In the genomic region with DNA sequence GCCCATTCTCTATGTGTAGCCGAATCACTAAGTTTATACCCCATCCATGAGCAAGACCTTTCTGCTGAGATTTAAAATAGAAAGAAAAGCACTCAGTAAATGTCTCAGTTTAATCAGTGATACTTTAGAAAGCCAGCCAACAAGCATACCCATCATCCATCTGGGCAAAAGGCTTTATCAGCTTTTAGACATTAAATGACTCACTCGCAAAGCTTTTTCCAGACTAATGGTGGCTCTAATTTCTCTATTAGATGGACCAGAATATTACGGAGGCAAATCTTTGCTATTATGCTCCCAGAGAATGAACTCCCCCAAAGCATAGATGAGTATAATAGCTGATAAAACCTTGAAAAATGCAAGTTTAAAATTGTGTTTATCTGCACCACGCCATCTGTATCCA, we compare ENCODE assay signal across 21 cellular contexts.
A peak's percentile ranks its signal among the peaks of the same experiment; 100 is the strongest.
DNase-seq lines count a peak whose midpoint lies in the region; ATAC-seq and TF ChIP-seq lines count a peak whose summit lies in the region.
"Had no signal": no experiment of that assay in that cellular context is flagged by ENCODE, and none has a peak within 500 bp of the region (broad histone marks: within the 10 kb centered on the region; RNA-seq: fewer than 3 reads in every experiment).

No MANE protein-coding gene starts in this region.

- H3K27ac Mint-ChIP-seq in glutamatergic neuron (ENCODE audit: unreplicated experiment), result peak overlapping the region; percentile 43
- H3K27ac Mint-ChIP-seq: B cell; CD4-positive, CD25-positive, alpha-beta regulatory T cell; H9; IgD-negative memory B cell had no signal

- TF ChIP-seq EP300 in SK-N-SH (IDR thresholded peaks at IDR 0.05; ENCODE audit: borderline replicate concordance in 1 of 2, low read depth in 1 of 2, low read length in 1 of 2) (no peak), sigmoid colon (IDR thresholded peaks at IDR 0.05) (no peak), gastroesophageal sphincter (IDR thresholded peaks at IDR 0.05) (no peak)

- CTCF ChIA-PET in SK-N-SH (lab: Yijun Ruan, JAX), result no interaction called here

- peak overlapping the region; percentile 95 for H2AFZ ChIP-seq in ACC112 (ENCODE audit: low read length, unreplicated experiment)
- H2AFZ ChIP-seq in MM.1S (ENCODE audit: low read length), result 0 out of 2 replicates have a peak overlapping the region, but pooled peaks have one; percentile 32
- H2AFZ ChIP-seq in SK-N-SH (ENCODE audit: low read depth), result peak overlapping the region; percentile 45; the same call in 1 of the 2 replicates

- no peaks in the 10 kb centered on the region for H3K9me3 Mint-ChIP-seq in glutamatergic neuron (ENCODE audit: unreplicated experiment)
- H3K9me3 Mint-ChIP-seq: H9 had no signal

- no peak for ATAC-seq in gastroesophageal sphincter
- ATAC-seq: A549, HepG2 had no signal

- H3K27me3 ChIP-seq in ACC112 (ENCODE audit: insufficient read depth, low read length), result no peaks in the 10 kb centered on the region
- H3K27me3 ChIP-seq in MM.1S (replicated peaks; ENCODE audit: insufficient read depth, low read length), result no peaks in the 10 kb centered on the region
- no peaks in the 10 kb centered on the region for H3K27me3 ChIP-seq in SK-N-SH (ENCODE audit: insufficient read depth)
- H3K27me3 ChIP-seq in sigmoid colon, result no peaks in the 10 kb centered on the region
- H3K27me3 ChIP-seq in gastroesophageal sphincter, result no peaks in the 10 kb centered on the region

- no peak overlapping the region for H3K9ac ChIP-seq in MM.1S (ENCODE audit: low read length)
- H3K9ac ChIP-seq in SK-N-SH, result no peak overlapping the region

- TF ChIP-seq RAD21 in SK-N-SH (IDR thresholded peaks at IDR 0.05; ENCODE audit: low read length), result no peak

- TF ChIP-seq CTCF in MM.1S (IDR thresholded peaks at IDR 0.05; ENCODE audit: low read length) (no peak), SK-N-SH (IDR thresholded peaks at IDR 0.05) (no peak), glutamatergic neuron (IDR thresholded peaks at IDR 0.05; ENCODE audit: partially characterized antibody, unreplicated experiment) (no peak), sigmoid colon (IDR thresholded peaks at IDR 0.05) (no peak), gastroesophageal sphincter (IDR thresholded peaks at IDR 0.05) (no peak)

- H3K4me1 Mint-ChIP-seq in glutamatergic neuron (ENCODE audit: low read depth, unreplicated experiment), result peaks cover 4% of the 10 kb centered on the region
- H3K4me1 Mint-ChIP-seq: B cell; CD4-positive, CD25-positive, alpha-beta regulatory T cell; CD8-positive, alpha-beta memory T cell; H9; IgD-negative memory B cell had no signal

- intact Hi-C loops in sigmoid colon (cut with DNase I), result no loop called here

- TF ChIP-seq POLR2A in sigmoid colon (IDR thresholded peaks at IDR 0.05) (no peak), gastroesophageal sphincter (IDR thresholded peaks at IDR 0.05) (no peak)

- POLR2A ChIA-PET in SK-N-SH (lab: Yijun Ruan, JAX), result no interaction called here

- H3K27ac ChIP-seq in ACC112 (ENCODE audit: low read depth, low read length), result no peak overlapping the region
- H3K27ac ChIP-seq in MM.1S (ENCODE audit: low read length), result no peak overlapping the region
- peak overlapping the region; percentile 17 to 86; a peak in 3 of 4 replicates for H3K27ac ChIP-seq in SK-N-SH (ENCODE audit: low read depth in 2 of 2, low read length in 1 of 2)
- H3K27ac ChIP-seq in sigmoid colon, result no peak overlapping the region
- no peak overlapping the region for H3K27ac ChIP-seq in gastroesophageal sphincter
- H3K27ac ChIP-seq: 22Rv1, A549 had no signal

- H3K9me3 ChIP-seq in MM.1S (replicated peaks; ENCODE audit: insufficient read depth, low read length) (no peaks in the 10 kb centered on the region), SK-N-SH (no peaks in the 10 kb centered on the region), sigmoid colon (no peaks in the 10 kb centered on the region), gastroesophageal sphincter (no peaks in the 10 kb centered on the region)
- H3K9me3 ChIP-seq: A549 had no signal

- no peak overlapping the region for H3K4me3 Mint-ChIP-seq in glutamatergic neuron (ENCODE audit: unreplicated experiment)
- H3K4me3 Mint-ChIP-seq: B cell; CD4-positive, CD25-positive, alpha-beta regulatory T cell; CD8-positive, alpha-beta memory T cell; H9; IgD-negative memory B cell had no signal

- H4K20me1 ChIP-seq in MM.1S (ENCODE audit: insufficient read depth, low read length), result no peaks in the 10 kb centered on the region
- H4K20me1 ChIP-seq in SK-N-SH (ENCODE audit: insufficient read depth), result no peaks in the 10 kb centered on the region

- H3K9me2 ChIP-seq in MM.1S (replicated peaks; ENCODE audit: insufficient read depth, low read length) (no peaks in the 10 kb centered on the region), SK-N-SH (no peaks in the 10 kb centered on the region)

- DNase-seq in MM.1S, result no peak
- peak; percentile 28 for DNase-seq in SK-N-SH
- no peak for DNase-seq in glutamatergic neuron
- no peak for DNase-seq in epidermal melanocyte (ENCODE audit: insufficient read length, low spot score)
- DNase-seq in sigmoid colon, result no peak
- no peak for DNase-seq in mesenteric fat pad (ENCODE audit: low spot score)
- DNase-seq: C1 segment of cervical spinal cord; CD4-positive, CD25-positive, alpha-beta regulatory T cell; CD8-positive, alpha-beta memory T cell; COR-L47; DMS 273 treated with DMSO at 0.1 percent for 48 hours; DMS53; GDM1; H9 had no signal

- H3K36me3 Mint-ChIP-seq in glutamatergic neuron (ENCODE audit: unreplicated experiment), result no peaks in the 10 kb centered on the region
- H3K36me3 Mint-ChIP-seq: CD4-positive, CD25-positive, alpha-beta regulatory T cell; CD8-positive, alpha-beta memory T cell had no signal

- H3K79me2 ChIP-seq in ACC112 (ENCODE audit: control insufficient read depth, insufficient read depth, low read length, unreplicated experiment) (no peaks in the 10 kb centered on the region), MM.1S (ENCODE audit: low read length) (no peaks in the 10 kb centered on the region), SK-N-SH (ENCODE audit: insufficient read depth) (no peaks in the 10 kb centered on the region)

- H3F3A ChIP-seq in MM.1S (ENCODE audit: insufficient read depth, low read length) (no peaks in the 10 kb centered on the region), SK-N-SH (replicated peaks; ENCODE audit: insufficient read depth) (no peaks in the 10 kb centered on the region)

- H3K4me1 ChIP-seq in ACC112 (ENCODE audit: control insufficient read depth, insufficient read depth, low read length, unreplicated experiment), result no peaks in the 10 kb centered on the region
- 0 out of 2 replicates have a peak, but pooled peaks cover 2% of the 10 kb centered on the region for H3K4me1 ChIP-seq in MM.1S (ENCODE audit: low read length)
- peaks cover 0 to 2% of the 10 kb centered on the region in 2 experiments; a peak in 2 of 4 replicates for H3K4me1 ChIP-seq in SK-N-SH (ENCODE audit: control insufficient read depth in 1 of 2, insufficient read depth in 2 of 2, low read depth in 1 of 2, low read length in 1 of 2)
- H3K4me1 ChIP-seq in sigmoid colon, result no peaks in the 10 kb centered on the region
- no peaks in the 10 kb centered on the region for H3K4me1 ChIP-seq in gastroesophageal sphincter
- H3K4me1 ChIP-seq: A549 had no signal

- H3K36me3 ChIP-seq in ACC112 (ENCODE audit: insufficient read depth, low read length) (no peaks in the 10 kb centered on the region), MM.1S (replicated peaks; ENCODE audit: insufficient read depth, low read length) (no peaks in the 10 kb centered on the region), SK-N-SH (replicated peaks in 1 of 2; ENCODE audit: control insufficient read depth in 1 of 2, insufficient read depth in 2 of 2, low read length in 1 of 2) (no peaks in the 10 kb centered on the region), sigmoid colon (no peaks in the 10 kb centered on the region), gastroesophageal sphincter (no peaks in the 10 kb centered on the region)

- peak overlapping the region; percentile 36; the same call in 1 of the 2 replicates for H3K4me2 ChIP-seq in MM.1S (ENCODE audit: low read depth, low read length)
- H3K4me2 ChIP-seq in SK-N-SH, result peak overlapping the region; percentile 22
- H3K4me2 ChIP-seq: A549 had no signal

- H3K4me3 ChIP-seq in ACC112 (ENCODE audit: low read depth, low read length) (peak overlapping the region; percentile 62; the same call in 1 of the 2 replicates), MM.1S (ENCODE audit: low read length) (no peak overlapping the region), SK-N-SH (ENCODE audit: low read depth in 2 of 2, low read length in 1 of 2) (no peak overlapping the region; a peak in 1 of 4 replicates), sigmoid colon (no peak overlapping the region), gastroesophageal sphincter (no peak overlapping the region)
- H3K4me3 ChIP-seq: A549 had no signal

- no peaks in the 10 kb centered on the region for H3K27me3 Mint-ChIP-seq in glutamatergic neuron (ENCODE audit: unreplicated experiment)
- H3K27me3 Mint-ChIP-seq: B cell; CD4-positive, CD25-positive, alpha-beta regulatory T cell; CD8-positive, alpha-beta memory T cell; IgD-negative memory B cell had no signal

- 18% methylated on average over 4 of the region's 4 CpGs for WGBS in SK-N-SH (ENCODE audit: low lambda C conversion rate)
- WGBS in sigmoid colon, 2 donors, result 91 to 94% methylated on average over 4 of the region's 4 CpGs
- 38 to 85% methylated on average over 4 of the region's 4 CpGs for WGBS in gastroesophageal sphincter (ENCODE audit: low coverage in 1 of 2), 2 donors

TF ChIP-seq in SK-N-SH, 30 proteins besides CTCF, POLR2A, EP300 and RAD21:
- TF ChIP-seq GATA2 (CRISPR knock-in tag; IDR thresholded peaks at IDR 0.05) (peak; percentile 42), YY1 (IDR thresholded peaks at IDR 0.05; ENCODE audit: low read depth) (no peak)

Comparison
In these comparisons a context has a peak if more than half of its experiments do, and no peak if none do; other contexts are left out.
1. H2AFZ ChIP-seq: peak in every context shown above with its lines; median percentile 95 in ACC112; 45 in SK-N-SH; 32 in MM.1S.
2. H3K27ac ChIP-seq: peak in SK-N-SH (2 of 2); none in ACC112 (single experiment), MM.1S (single experiment), sigmoid colon (0 of 4) and gastroesophageal sphincter (0 of 4).